In genomic region chr11:106098893-106099553, GRCh38 we compare ENCODE assay signal across 36 cellular contexts.
"Had no signal": no experiment of that assay in that cellular context is flagged by ENCODE, and none has a peak within 500 bp of the region (broad histone marks: within the 10 kb centered on the region; RNA-seq: fewer than 3 reads in every experiment).

No MANE protein-coding gene starts in this region.

- H3K4me3 Mint-ChIP-seq: activated B cell treated with CpG ODN at 0.5 μM for 24 hours; activated CD4-positive, alpha-beta memory T cell treated with anti-CD3 and anti-CD28 coated beads for 36 hours; activated CD4-positive, alpha-beta T cell treated with anti-CD3 and anti-CD28 coated beads, Interleukin-2, amount 10 ng/mL, durations not matched to agents 24 days and 14 days; activated CD8-positive, alpha-beta T cell treated with anti-CD3 and anti-CD28 coated beads for 36 hours; activated naive CD4-positive, alpha-beta T cell treated with anti-CD3 and anti-CD28 coated beads for 36 hours; activated naive CD8-positive, alpha-beta T cell treated with anti-CD3 and anti-CD28 coated beads for 36 hours; activated T-cell treated with anti-CD3 and anti-CD28 coated beads, Interleukin-2, amount 50 U/mL, for 4 hours; activated T-cell treated with anti-CD3 and anti-CD28 coated beads, Interleukin-2, amount 50 U/mL, for 72 hours; activated T-helper 1 cell treated with anti-CD3 and anti-CD28 coated beads, Interleukin-12 subunit alpha, Interleukin-12 subunit beta, Interleukin-2, Interleukin-4 antibody, amounts not matched to agents 30 ng/mL and 10 ng/mL and 1 ng/mL, durations not matched to agents 14 hours and 24 hours and 36 hours; activated T-helper 17 cell treated with anti-CD3 and anti-CD28 coated beads, Interleukin-2, amount 50 U/mL, for 72 hours; T-helper 1 cell treated with Interleukin-12 subunit alpha and Interleukin-12 subunit beta and Interleukin-4 antibody, amounts not matched to agents 30 μg/mL and 1 μg/mL, for 36 hours; T-helper 2 cell treated with Interferon-gamma antibody and Interleukin-4, amounts not matched to agents 5 μg/mL and 100 μg/mL, for 36 hours had no signal

- H3K27me3 ChIP-seq: adrenal gland, body of pancreas, brain microvascular endothelial cell, breast epithelium had no signal

- H3K9me3 Mint-ChIP-seq: activated CD4-positive, alpha-beta T cell treated with anti-CD3 and anti-CD28 coated beads, Interleukin-2, amount 10 ng/mL, durations not matched to agents 24 days and 14 days; activated naive CD4-positive, alpha-beta T cell treated with anti-CD3 and anti-CD28 coated beads for 36 hours; activated naive CD4-positive, alpha-beta T cell treated with anti-CD3 and anti-CD28 coated beads, Interleukin-2, amount 50 U/mL, for 72 hours; activated T-helper 1 cell treated with anti-CD3 and anti-CD28 coated beads, Interleukin-12 subunit alpha, Interleukin-12 subunit beta, Interleukin-2, Interleukin-4 antibody, amounts not matched to agents 30 ng/mL and 10 ng/mL and 1 ng/mL, durations not matched to agents 14 hours and 24 hours and 36 hours; T-helper 1 cell treated with Interleukin-12 subunit alpha and Interleukin-12 subunit beta and Interleukin-4 antibody, amounts not matched to agents 30 μg/mL and 1 μg/mL, for 36 hours; T-helper 2 cell treated with Interferon-gamma antibody and Interleukin-4, amounts not matched to agents 5 μg/mL and 100 μg/mL, for 36 hours had no signal

- H3K27ac ChIP-seq: adrenal gland, body of pancreas, brain microvascular endothelial cell, breast epithelium, VCaP had no signal

- H3K9me3 ChIP-seq: adrenal gland, body of pancreas, breast epithelium had no signal

- H3K27ac Mint-ChIP-seq: activated B cell treated with CpG ODN at 0.5 μM for 24 hours; activated CD4-positive, alpha-beta memory T cell treated with anti-CD3 and anti-CD28 coated beads for 36 hours; activated CD4-positive, alpha-beta T cell treated with anti-CD3 and anti-CD28 coated beads, Interleukin-2, amount 10 ng/mL, durations not matched to agents 24 days and 14 days; activated CD8-positive, alpha-beta T cell treated with anti-CD3 and anti-CD28 coated beads for 36 hours; activated naive CD4-positive, alpha-beta T cell treated with anti-CD3 and anti-CD28 coated beads for 36 hours; activated naive CD8-positive, alpha-beta T cell treated with anti-CD3 and anti-CD28 coated beads for 36 hours; activated T-cell treated with anti-CD3 and anti-CD28 coated beads, Interleukin-2, amount 50 U/mL, for 72 hours; activated T-helper 1 cell treated with anti-CD3 and anti-CD28 coated beads, Interleukin-12 subunit alpha, Interleukin-12 subunit beta, Interleukin-2, Interleukin-4 antibody, amounts not matched to agents 30 ng/mL and 10 ng/mL and 1 ng/mL, durations not matched to agents 14 hours and 24 hours and 36 hours; activated T-helper 17 cell treated with anti-CD3 and anti-CD28 coated beads, Interleukin-2, amount 50 U/mL, for 72 hours; T-helper 1 cell treated with Interleukin-12 subunit alpha and Interleukin-12 subunit beta and Interleukin-4 antibody, amounts not matched to agents 30 μg/mL and 1 μg/mL, for 36 hours; T-helper 2 cell treated with Interferon-gamma antibody and Interleukin-4, amounts not matched to agents 5 μg/mL and 100 μg/mL, for 36 hours had no signal

- H3K4me1 ChIP-seq: adrenal gland, body of pancreas, breast epithelium had no signal

- DNase-seq: activated B cell treated with CpG ODN at 0.5 μM for 24 hours; activated CD4-positive, alpha-beta memory T cell treated with anti-CD3 and anti-CD28 coated beads for 36 hours; activated CD4-positive, alpha-beta T cell treated with anti-CD3 and anti-CD28 coated beads for 4 hours; activated CD4-positive, alpha-beta T cell treated with anti-CD3 and anti-CD28 coated beads, Interleukin-2, amount 10 ng/mL, durations not matched to agents 24 days and 14 days; activated CD4-positive, alpha-beta T cell treated with anti-CD3 and anti-CD28 coated beads, Interleukin-2, amount 50 U/mL, for 1 hour; activated CD4-positive, alpha-beta T cell treated with anti-CD3 and anti-CD28 coated beads, Interleukin-2, amount 50 U/mL, for 4 hours; activated CD4-positive, CD25-positive, alpha-beta regulatory T cell treated with anti-CD3 and anti-CD28 coated beads, Interleukin-2, amount 50 U/mL, for 72 hours; activated CD8-positive, alpha-beta memory T cell treated with anti-CD3 and anti-CD28 coated beads, Interleukin-2, amount 50 U/mL, for 4 hours; activated CD8-positive, alpha-beta T cell treated with anti-CD3 and anti-CD28 coated beads for 36 hours; activated effector memory CD4-positive, alpha-beta T cell treated with anti-CD3 and anti-CD28 coated beads, Interleukin-2, amount 50 U/mL, for 16 hours; activated gamma-delta T cell treated with Interleukin-2 at 50 U/mL for 16 hours; activated naive CD4-positive, alpha-beta T cell; activated naive CD4-positive, alpha-beta T cell treated with anti-CD3 and anti-CD28 coated beads for 36 hours; activated naive CD4-positive, alpha-beta T cell treated with anti-CD3 and anti-CD28 coated beads, Interleukin-2, amount 50 U/mL, for 16 hours; activated naive CD8-positive, alpha-beta T cell treated with anti-CD3 and anti-CD28 coated beads for 36 hours; activated T-cell treated with anti-CD3 and anti-CD28 coated beads for 4 hours; activated T-cell treated with anti-CD3 and anti-CD28 coated beads, Interleukin-2, amount 50 U/mL, for 1 hour; activated T-cell treated with anti-CD3 and anti-CD28 coated beads, Interleukin-2, amount 50 U/mL, for 4 hours; activated T-cell treated with anti-CD3 and anti-CD28 coated beads, Interleukin-2, amount 50 U/mL, for 72 hours; adrenal gland; amniotic stem cell; aorta; body of pancreas; brain microvascular endothelial cell; central memory CD4-positive, alpha-beta T cell; T-helper 2 cell; T-helper 9 cell had no signal

- H3K27me3 Mint-ChIP-seq: activated B cell treated with CpG ODN at 0.5 μM for 24 hours; activated CD4-positive, alpha-beta memory T cell treated with anti-CD3 and anti-CD28 coated beads for 36 hours; activated CD4-positive, alpha-beta T cell treated with anti-CD3 and anti-CD28 coated beads, Interleukin-2, amount 10 ng/mL, durations not matched to agents 24 days and 14 days; activated CD8-positive, alpha-beta T cell treated with anti-CD3 and anti-CD28 coated beads for 36 hours; activated naive CD8-positive, alpha-beta T cell treated with anti-CD3 and anti-CD28 coated beads for 36 hours; activated T-helper 17 cell treated with anti-CD3 and anti-CD28 coated beads, Interleukin-2, amount 50 U/mL, for 72 hours had no signal

- FAIRE-seq: astrocyte, TTC549 had no signal

- H3K4me1 Mint-ChIP-seq: activated B cell treated with CpG ODN at 0.5 μM for 24 hours; activated CD4-positive, alpha-beta T cell treated with anti-CD3 and anti-CD28 coated beads, Interleukin-2, amount 10 ng/mL, durations not matched to agents 24 days and 14 days; activated T-helper 17 cell treated with anti-CD3 and anti-CD28 coated beads, Interleukin-2, amount 50 U/mL, for 72 hours had no signal

- H3K4me3 ChIP-seq: adrenal gland, body of pancreas, breast epithelium had no signal

- ATAC-seq: activated CD8-positive, alpha-beta T cell treated with anti-CD3 and anti-CD28 coated beads for 36 hours; activated naive CD4-positive, alpha-beta T cell treated with anti-CD3 and anti-CD28 coated beads, Interleukin-2, amount 50 U/mL, for 72 hours; activated T-cell treated with anti-CD3 and anti-CD28 coated beads, Interleukin-2, amount 50 U/mL, for 4 hours; activated T-cell treated with anti-CD3 and anti-CD28 coated beads, Interleukin-2, amount 50 U/mL, for 72 hours; activated T-helper 17 cell treated with anti-CD3 and anti-CD28 coated beads, Interleukin-2, amount 50 U/mL, for 72 hours; body of pancreas had no signal
